Comparison of ENCODE assay signal across 18 cellular contexts in genomic region chr7:1232623-1233327, GRCh38. TPM values are rescaled to one million over a fixed set of nuclear protein-coding genes. Genes with fewer than 3 reads are reported as not detected.
DNase-seq lines count a peak whose midpoint lies in the region; ATAC-seq, FAIRE-seq and TF ChIP-seq lines count a peak whose summit lies in the region.
"Had no signal": no experiment of that assay in that cellular context is flagged by ENCODE, and none has a peak within 500 bp of the region (broad histone marks: within the 10 kb centered on the region; RNA-seq: fewer than 3 reads in every experiment).

TSS of gene UNCX (plus strand) at chr7:1232872. CDS start at chr7:1233018, 146 bp downstream.

- no peaks in the 10 kb centered on the region for H3K36me3 Mint-ChIP-seq in CD4-positive, alpha-beta T cell (ENCODE audit: low read depth)
- H3K36me3 Mint-ChIP-seq in activated B cell treated with CpG ODN at 0.5 μM for 24 hours (ENCODE audit: low read depth) (no peaks in the 10 kb centered on the region), naive B cell (peaks cover 4 to 8% of the 10 kb centered on the region in 2 donors)

- peak within 1 kb of the TSS; percentile 37 for H3K27ac Mint-ChIP-seq in CD4-positive, alpha-beta T cell
- H3K27ac Mint-ChIP-seq in activated B cell treated with CpG ODN at 0.5 μM for 24 hours (peak within 1 kb of the TSS; percentile 78), naive B cell (peak within 1 kb of the TSS in 5 of 6 donors; percentile 78 to 99 (median 93))

- TF ChIP-seq CTCF in CD4-positive, alpha-beta T cell (IDR thresholded peaks at IDR 0.05), result no peak
- TF ChIP-seq CTCF in D721Med (IDR thresholded peaks at IDR 0.05; ENCODE audit: insufficient read depth, missing control alignments), result no peak
- TF ChIP-seq CTCF in activated B cell treated with CpG ODN at 0.5 μM for 24 hours (IDR thresholded peaks at IDR 0.05), result no peak
- TF ChIP-seq CTCF in vagina (IDR thresholded peaks at IDR 0.05), result no peak

- CTCF ChIA-PET in CD4-positive, alpha-beta T cell (lab: Charles Lee), result no interaction called here
- CTCF ChIA-PET in activated B cell treated with CpG ODN at 0.5 μM for 24 hours (lab: Charles Lee), result no interaction called here

- intact Hi-C loops in CD4-positive, alpha-beta T cell (cut with DNase I, micrococcal nuclease), result loop anchor here in 1 of 2 experiments (10.0 kb wide), 1 partner anchor 1292 kb away; no protein-coding TSS in a partner anchor
- intact Hi-C loops in activated B cell treated with CpG ODN at 0.5 μM for 24 hours (cut with micrococcal nuclease), result loop anchor here (10.0 kb wide), 1 partner anchor 302 kb away; the partner anchor contains the start of gene MAFK
- intact Hi-C loops in vagina (cut with DNase I), result no loop called here

- no peaks in the 10 kb centered on the region for H3K9me3 Mint-ChIP-seq in CD4-positive, alpha-beta T cell
- H3K9me3 Mint-ChIP-seq in activated B cell treated with CpG ODN at 0.5 μM for 24 hours (peaks cover 2% of the 10 kb centered on the region), naive B cell (peaks cover 0 to 24% (median 14%) of the 10 kb centered on the region in 7 donors)

- no peak for FAIRE-seq in D721Med (lab: Jason Lieb, UNC)
- FAIRE-seq: small intestine had no signal

- no peaks in the 10 kb centered on the region for H3K36me3 ChIP-seq in vagina
- H3K36me3 ChIP-seq: heart left ventricle, neutrophil, SJCRH30, tibial artery had no signal

- no peak for DNase-seq in CD4-positive, alpha-beta T cell
- peak; percentile 86 for DNase-seq in D721Med (ENCODE audit: insufficient read length, low spot score)
- no peak for DNase-seq in activated B cell treated with CpG ODN at 0.5 μM for 24 hours
- DNase-seq in naive B cell, result no peak
- no peak for DNase-seq in vagina (ENCODE audit: extremely low spot score in 2 of 2)
- DNase-seq in SKM-1 treated with dmso at 0.1 percent for 144 hours (lab: John Stamatoyannopoulos, UW; ENCODE audit: unreplicated experiment), result no peak
- no peak for DNase-seq in superior temporal gyrus (ENCODE audit: extremely low spot score)
- DNase-seq: activated CD4-positive, CD25-positive, alpha-beta regulatory T cell; Calu3; heart left ventricle; left cardiac atrium; SJCRH30; small intestine; tibial artery had no signal

- no peak for ATAC-seq in CD4-positive, alpha-beta T cell (ENCODE audit: poor library complexity)
- ATAC-seq in activated B cell treated with CpG ODN at 0.5 μM for 24 hours (ENCODE audit: low read depth), result no peak
- no peak for ATAC-seq in naive B cell (ENCODE audit: low read depth in 2 of 2)
- ATAC-seq in GM18502 (IDR thresholded peaks at IDR 0.05; ENCODE audit: poor library complexity, unreplicated experiment), result no peak
- ATAC-seq: heart left ventricle, left cardiac atrium had no signal

- H3K4me1 ChIP-seq in vagina, result no peaks in the 10 kb centered on the region
- H3K4me1 ChIP-seq: SJCRH30 had no signal

- peak within 1 kb of the TSS; percentile 54 for H3K4me3 Mint-ChIP-seq in CD4-positive, alpha-beta T cell
- H3K4me3 Mint-ChIP-seq in activated B cell treated with CpG ODN at 0.5 μM for 24 hours (peak within 1 kb of the TSS; percentile 47), naive B cell (peak within 1 kb of the TSS in 7 of 8 donors; percentile 10 to 81 (median 61))

- peaks cover 73% of the 10 kb centered on the region for H3K27me3 ChIP-seq in CD4-positive, alpha-beta T cell (ENCODE audit: control insufficient read depth, insufficient read depth, low read length)
- H3K27me3 ChIP-seq in vagina, result peaks cover 38% of the 10 kb centered on the region
- H3K27me3 ChIP-seq: SJCRH30 had no signal

- H3K4me1 Mint-ChIP-seq in CD4-positive, alpha-beta T cell (ENCODE audit: low read depth), result peaks cover 35% of the 10 kb centered on the region
- peaks cover 12% of the 10 kb centered on the region for H3K4me1 Mint-ChIP-seq in activated B cell treated with CpG ODN at 0.5 μM for 24 hours
- H3K4me1 Mint-ChIP-seq in naive B cell, result peaks cover 16 to 27% (median 20%) of the 10 kb centered on the region in 3 donors

- no peaks in the 10 kb centered on the region for H3K9me3 ChIP-seq in CD4-positive, alpha-beta T cell (ENCODE audit: control insufficient read depth, low read length)
- H3K9me3 ChIP-seq in vagina, result no peaks in the 10 kb centered on the region
- H3K9me3 ChIP-seq: heart left ventricle, neutrophil, SJCRH30, tibial artery had no signal

- no peak within 1 kb of the TSS for H3K27ac ChIP-seq in CD4-positive, alpha-beta T cell (ENCODE audit: low read depth, low read length)
- no peak within 1 kb of the TSS for H3K27ac ChIP-seq in vagina
- H3K27ac ChIP-seq: heart left ventricle, KMS-11, neutrophil, SJCRH30, tibial artery had no signal

- peaks cover 65% of the 10 kb centered on the region for H3K27me3 Mint-ChIP-seq in CD4-positive, alpha-beta T cell
- H3K27me3 Mint-ChIP-seq in activated B cell treated with CpG ODN at 0.5 μM for 24 hours (peaks cover 39% of the 10 kb centered on the region), naive B cell (peaks cover 22 to 39% (median 33%) of the 10 kb centered on the region in 3 donors)

- H3K4me3 ChIP-seq in vagina, result no peak within 1 kb of the TSS
- H3K4me3 ChIP-seq: heart left ventricle, SJCRH30, tibial artery had no signal

- TF ChIP-seq POLR2A in vagina (IDR thresholded peaks at IDR 0.05), result no peak

- POLR2A ChIA-PET in CD4-positive, alpha-beta T cell (lab: Charles Lee), result no interaction called here
- POLR2A ChIA-PET in activated B cell treated with CpG ODN at 0.5 μM for 24 hours (lab: Charles Lee), result no interaction called here

RNA-seq across cellular contexts. Expression of gene UNCX, which starts in this region (rescaled TPM):
- not detected for total RNA-seq in CD4-positive, alpha-beta T cell
- total RNA-seq in activated B cell treated with CpG ODN at 0.5 μM for 24 hours (not detected in 2 replicates), vagina (not detected)
- polyA plus RNA-seq in naive B cell (ENCODE audit: low read depth in 6 of 6), result not detected
- total RNA-seq: Calu3, cardiac septum, heart left ventricle, left cardiac atrium had no signal
- polyA plus RNA-seq: heart left ventricle, small intestine had no signal

Comparison
In these comparisons a context has a peak if more than half of its experiments do, and no peak if none do; other contexts are left out.
1. H3K27ac Mint-ChIP-seq: peak in every context shown above with its lines; median percentile 93 in naive B cell; 78 in activated B cell treated with CpG ODN at 0.5 μM for 24 hours; 37 in CD4-positive, alpha-beta T cell.